Comparison of ENCODE assay signal across 11 cellular contexts in the genomic region with DNA sequence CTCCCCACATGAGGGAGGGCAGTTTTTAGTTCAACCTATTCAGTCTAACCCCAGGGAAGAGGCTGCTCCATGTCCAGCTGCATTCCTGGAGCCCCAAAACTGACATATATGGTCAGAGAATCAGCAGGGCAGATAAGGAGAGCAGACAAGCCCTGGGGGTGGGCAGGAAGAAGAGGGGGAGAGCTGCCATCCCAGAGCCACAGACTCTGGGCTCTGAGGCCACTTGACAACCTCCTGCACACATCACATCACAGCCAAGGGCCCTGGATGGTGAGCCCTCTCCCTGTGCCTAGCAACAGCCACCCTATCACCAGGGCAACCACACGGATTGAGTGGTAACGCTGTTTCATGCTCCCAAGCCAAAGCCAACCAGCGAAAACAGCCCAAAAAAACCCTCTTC. TPM values are rescaled to one million over a fixed set of nuclear protein-coding genes. Genes with fewer than 3 reads are reported as not detected.
DNase-seq lines count a peak whose midpoint lies in the region; ATAC-seq and TF ChIP-seq lines count a peak whose summit lies in the region.
"Had no signal": no experiment of that assay in that cellular context is flagged by ENCODE, and none has a peak within 500 bp of the region (broad histone marks: within the 10 kb centered on the region; RNA-seq: fewer than 3 reads in every experiment).

No MANE protein-coding gene starts in this region.

- H3K4me3 ChIP-seq in brain microvascular endothelial cell (ENCODE audit: low read depth, low read length): no peak overlapping the region
- no peak overlapping the region for H3K4me3 ChIP-seq in mesodermal cell (ENCODE audit: extremely low read depth, insufficient read depth, low read length, poor library complexity, severe bottlenecking)

- peaks cover 33% of the 10 kb centered on the region for H3K4me1 Mint-ChIP-seq in activated T-cell treated with anti-CD3 and anti-CD28 coated beads, Interleukin-2, amount 50 U/mL, for 72 hours (ENCODE audit: low read depth)

- peak overlapping the region; percentile 59 for H3K27ac Mint-ChIP-seq in activated T-cell treated with anti-CD3 and anti-CD28 coated beads, Interleukin-2, amount 50 U/mL, for 72 hours

- H3K36me3 Mint-ChIP-seq in activated T-cell treated with anti-CD3 and anti-CD28 coated beads, Interleukin-2, amount 50 U/mL, for 72 hours (ENCODE audit: insufficient read depth in 2 of 2): peaks cover 0 to 4% of the 10 kb centered on the region in 2 donors

- in situ Hi-C loops in brain microvascular endothelial cell (cut with HindIII; ENCODE audit: low pct_ligation_motif_present, low sequenced_read_pairs): no loop called here

- no peak for TF ChIP-seq CTCF in brain microvascular endothelial cell (IDR thresholded peaks at IDR 0.05; ENCODE audit: low read depth, low read length, missing control alignments)

- 40 to 95% methylated on average over 1 to 3 of the region's 3 CpGs for WGBS in mesodermal cell (ENCODE audit: insufficient coverage in 2 of 2), 2 experiments

- H3K4me1 ChIP-seq in mesodermal cell (ENCODE audit: control insufficient read depth, insufficient read depth, low read length, poor library complexity, severe bottlenecking): peaks cover 25% of the 10 kb centered on the region
- H3K4me1 ChIP-seq: parathyroid adenoma had no signal

- no peaks in the 10 kb centered on the region for H3K9me3 ChIP-seq in mesodermal cell (ENCODE audit: control insufficient read depth, low read length)

- H3K9me3 Mint-ChIP-seq in activated T-cell treated with anti-CD3 and anti-CD28 coated beads, Interleukin-2, amount 50 U/mL, for 72 hours: no peaks in the 10 kb centered on the region

- H3K27me3 ChIP-seq in brain microvascular endothelial cell (replicated peaks): no peaks in the 10 kb centered on the region

- no peak for DNase-seq in activated T-cell treated with anti-CD3 and anti-CD28 coated beads, Interleukin-2, amount 50 U/mL, for 72 hours
- DNase-seq in activated T-cell treated with anti-CD3 and anti-CD28 coated beads, Interleukin-2, amount 50 U/mL, for 1 hour: no peak
- DNase-seq in brain microvascular endothelial cell: peak; percentile 45
- no peak for DNase-seq in islet precursor cell
- DNase-seq in NCI-H748 treated with DMSO at 0.1 percent for 48 hours (lab: John Stamatoyannopoulos, UW): no peak
- DNase-seq in NOMO-1 treated with DMSO at 0.1 percent for 48 hours (lab: John Stamatoyannopoulos, UW; ENCODE audit: unreplicated experiment): no peak
- DNase-seq: GOT3, NCI-H510A had no signal

- ATAC-seq in activated T-cell treated with anti-CD3 and anti-CD28 coated beads, Interleukin-2, amount 50 U/mL, for 72 hours (replicated peaks in 1 of 2): no peak

- no peaks in the 10 kb centered on the region for H3K27me3 Mint-ChIP-seq in activated T-cell treated with anti-CD3 and anti-CD28 coated beads, Interleukin-2, amount 50 U/mL, for 72 hours (ENCODE audit: low read depth)

- H3K36me3 ChIP-seq in brain microvascular endothelial cell (replicated peaks) (peaks cover 26% of the 10 kb centered on the region), mesodermal cell (ENCODE audit: control insufficient read depth, insufficient read depth, low read length) (peaks cover 50% of the 10 kb centered on the region)

- peak overlapping the region; percentile 44 for H3K27ac ChIP-seq in brain microvascular endothelial cell
- H3K27ac ChIP-seq in mesodermal cell (ENCODE audit: low read depth, low read length, severe bottlenecking): peak overlapping the region; percentile 77
- peak overlapping the region; percentile 97 for H3K27ac ChIP-seq in temporal lobe (ENCODE audit: low read depth, low read length)
- H3K27ac ChIP-seq: parathyroid adenoma had no signal

- no peak overlapping the region for H3K4me3 Mint-ChIP-seq in activated T-cell treated with anti-CD3 and anti-CD28 coated beads, Interleukin-2, amount 50 U/mL, for 72 hours

RNA-seq across cellular contexts. Expression of a gene that starts 3.1 kb away (rescaled TPM):
- 10 to 100 TPM; 41.6 to 43.5 TPM for total RNA-seq in activated T-cell treated with anti-CD3 and anti-CD28 coated beads, Interleukin-2, amount 50 U/mL, for 72 hours
- 50.9 TPM for polyA plus RNA-seq in mesodermal cell (2013, experiment 1 of 2)
- polyA plus RNA-seq in mesodermal cell (2013, experiment 2 of 2): 42.7 TPM
- 17.9 TPM for total RNA-seq in temporal lobe

RNA-seq across cellular contexts. Expression of a gene that starts 3.5 kb away (rescaled TPM):
- total RNA-seq in activated T-cell treated with anti-CD3 and anti-CD28 coated beads, Interleukin-2, amount 50 U/mL, for 72 hours: 10 to 100 TPM; 17.8 to 18.2 TPM
- 10.6 TPM for polyA plus RNA-seq in mesodermal cell (2013, experiment 1 of 2)
- polyA plus RNA-seq in mesodermal cell (2013, experiment 2 of 2): 6.3 TPM
- 4.2 TPM for total RNA-seq in temporal lobe

RNA-seq across cellular contexts. Expression of a gene that starts 21.7 kb away (rescaled TPM):
- total RNA-seq in activated T-cell treated with anti-CD3 and anti-CD28 coated beads, Interleukin-2, amount 50 U/mL, for 72 hours: not detected
- not detected for polyA plus RNA-seq in mesodermal cell (2013, experiment 1 of 2)
- not detected for polyA plus RNA-seq in mesodermal cell (2013, experiment 2 of 2)
- not detected for total RNA-seq in temporal lobe

Comparison
In these comparisons a context has a peak if more than half of its experiments do, and no peak if none do; other contexts are left out.
1. H3K27ac ChIP-seq: peak in every context shown above with its lines; median percentile 97 in temporal lobe; 77 in mesodermal cell; 44 in brain microvascular endothelial cell.